In genomic region chr5:125154321-125154811, GRCh38 we compare ENCODE assay signal across 19 cellular contexts.
"Had no signal": no experiment of that assay in that cellular context is flagged by ENCODE, and none has a peak within 500 bp of the region (broad histone marks: within the 10 kb centered on the region; RNA-seq: fewer than 3 reads in every experiment).

No MANE protein-coding gene starts in this region.

- DNase-seq: activated CD4-positive, alpha-beta T cell treated with anti-CD3 and anti-CD28 coated beads, Interleukin-2, amount 50 U/mL, for 48 hours; activated CD4-positive, CD25-positive, alpha-beta regulatory T cell treated with anti-CD3 and anti-CD28 coated beads, Interleukin-2, amount 50 U/mL, for 72 hours; activated CD8-positive, alpha-beta memory T cell treated with anti-CD3 and anti-CD28 coated beads, Interleukin-2, amount 10 ng/mL, durations not matched to agents 7 days and 5 days; activated effector memory CD4-positive, alpha-beta T cell treated with Interleukin-2 at 50 U/mL for 16 hours; activated naive CD8-positive, alpha-beta T cell treated with anti-CD3 and anti-CD28 coated beads for 36 hours; activated T-cell treated with anti-CD3 and anti-CD28 coated beads, Interleukin-2, amount 50 U/mL, for 24 hours; aorta; colonic mucosa; effector CD4-positive, alpha-beta T cell; left colon; naive thymus-derived CD8-positive, alpha-beta T cell; right lobe of liver; spleen; stimulated activated CD4-positive, alpha-beta T cell treated with anti-CD3 and anti-CD28 coated beads, Interleukin-1b, Interleukin-23, amount 100 ng/mL, for 48 hours; stimulated activated naive B cell treated with anti-CD40 and anti-IgM and Interleukin-4, amounts not matched to agents 10 μg/mL and 1 μg/mL and 100 μg/mL, for 72 hours; substantia nigra; trophoblast cell had no signal

- H3K27ac Mint-ChIP-seq: activated CD8-positive, alpha-beta memory T cell treated with anti-CD3 and anti-CD28 coated beads, Interleukin-2, amount 10 ng/mL, durations not matched to agents 7 days and 5 days; activated naive CD8-positive, alpha-beta T cell treated with anti-CD3 and anti-CD28 coated beads for 36 hours; activated T-cell treated with anti-CD3 and anti-CD28 coated beads, Interleukin-2, amount 50 U/mL, for 24 hours; naive thymus-derived CD8-positive, alpha-beta T cell; stimulated activated naive B cell treated with anti-CD40 and anti-IgM and Interleukin-4, amounts not matched to agents 10 μg/mL and 1 μg/mL and 100 μg/mL, for 72 hours had no signal

- H3K9me3 ChIP-seq: colonic mucosa, prostate gland, right lobe of liver, spleen had no signal

- H3K4me3 Mint-ChIP-seq: activated CD8-positive, alpha-beta memory T cell treated with anti-CD3 and anti-CD28 coated beads, Interleukin-2, amount 10 ng/mL, durations not matched to agents 7 days and 5 days; activated naive CD8-positive, alpha-beta T cell treated with anti-CD3 and anti-CD28 coated beads for 36 hours; activated T-cell treated with anti-CD3 and anti-CD28 coated beads, Interleukin-2, amount 50 U/mL, for 24 hours; naive thymus-derived CD8-positive, alpha-beta T cell; stimulated activated naive B cell treated with anti-CD40 and anti-IgM and Interleukin-4, amounts not matched to agents 10 μg/mL and 1 μg/mL and 100 μg/mL, for 72 hours had no signal

- H3K36me3 Mint-ChIP-seq: activated CD8-positive, alpha-beta memory T cell treated with anti-CD3 and anti-CD28 coated beads, Interleukin-2, amount 10 ng/mL, durations not matched to agents 7 days and 5 days; activated naive CD8-positive, alpha-beta T cell treated with anti-CD3 and anti-CD28 coated beads for 36 hours; naive thymus-derived CD8-positive, alpha-beta T cell; stimulated activated naive B cell treated with anti-CD40 and anti-IgM and Interleukin-4, amounts not matched to agents 10 μg/mL and 1 μg/mL and 100 μg/mL, for 72 hours had no signal

- ATAC-seq: activated CD8-positive, alpha-beta memory T cell treated with anti-CD3 and anti-CD28 coated beads, Interleukin-2, amount 10 ng/mL, durations not matched to agents 7 days and 5 days; left colon; naive thymus-derived CD8-positive, alpha-beta T cell; right lobe of liver; stimulated activated naive B cell treated with anti-CD40 and anti-IgM and Interleukin-4, amounts not matched to agents 10 μg/mL and 1 μg/mL and 100 μg/mL, for 72 hours had no signal

- H3K4me1 Mint-ChIP-seq: activated CD8-positive, alpha-beta memory T cell treated with anti-CD3 and anti-CD28 coated beads, Interleukin-2, amount 10 ng/mL, durations not matched to agents 7 days and 5 days; activated naive CD8-positive, alpha-beta T cell treated with anti-CD3 and anti-CD28 coated beads for 36 hours; naive thymus-derived CD8-positive, alpha-beta T cell had no signal

- H3K27me3 Mint-ChIP-seq: activated CD8-positive, alpha-beta memory T cell treated with anti-CD3 and anti-CD28 coated beads, Interleukin-2, amount 10 ng/mL, durations not matched to agents 7 days and 5 days; activated naive CD8-positive, alpha-beta T cell treated with anti-CD3 and anti-CD28 coated beads for 36 hours; activated T-cell treated with anti-CD3 and anti-CD28 coated beads, Interleukin-2, amount 50 U/mL, for 24 hours; stimulated activated naive B cell treated with anti-CD40 and anti-IgM and Interleukin-4, amounts not matched to agents 10 μg/mL and 1 μg/mL and 100 μg/mL, for 72 hours had no signal

- H3K36me3 ChIP-seq: colonic mucosa, prostate gland, right lobe of liver, spleen had no signal

- H3K4me1 ChIP-seq: colonic mucosa, prostate gland, right lobe of liver had no signal

- H3K27ac ChIP-seq: colonic mucosa, prostate gland, right lobe of liver had no signal

- H3K4me3 ChIP-seq: colonic mucosa, lung, prostate gland, right lobe of liver, spleen had no signal

- H3K9me3 Mint-ChIP-seq: activated T-cell treated with anti-CD3 and anti-CD28 coated beads, Interleukin-2, amount 50 U/mL, for 24 hours; stimulated activated naive B cell treated with anti-CD40 and anti-IgM and Interleukin-4, amounts not matched to agents 10 μg/mL and 1 μg/mL and 100 μg/mL, for 72 hours had no signal

- H3K27me3 ChIP-seq: colonic mucosa, right lobe of liver, spleen had no signal
